ENCODE assay signal across 8 cellular contexts in the genomic region with DNA sequence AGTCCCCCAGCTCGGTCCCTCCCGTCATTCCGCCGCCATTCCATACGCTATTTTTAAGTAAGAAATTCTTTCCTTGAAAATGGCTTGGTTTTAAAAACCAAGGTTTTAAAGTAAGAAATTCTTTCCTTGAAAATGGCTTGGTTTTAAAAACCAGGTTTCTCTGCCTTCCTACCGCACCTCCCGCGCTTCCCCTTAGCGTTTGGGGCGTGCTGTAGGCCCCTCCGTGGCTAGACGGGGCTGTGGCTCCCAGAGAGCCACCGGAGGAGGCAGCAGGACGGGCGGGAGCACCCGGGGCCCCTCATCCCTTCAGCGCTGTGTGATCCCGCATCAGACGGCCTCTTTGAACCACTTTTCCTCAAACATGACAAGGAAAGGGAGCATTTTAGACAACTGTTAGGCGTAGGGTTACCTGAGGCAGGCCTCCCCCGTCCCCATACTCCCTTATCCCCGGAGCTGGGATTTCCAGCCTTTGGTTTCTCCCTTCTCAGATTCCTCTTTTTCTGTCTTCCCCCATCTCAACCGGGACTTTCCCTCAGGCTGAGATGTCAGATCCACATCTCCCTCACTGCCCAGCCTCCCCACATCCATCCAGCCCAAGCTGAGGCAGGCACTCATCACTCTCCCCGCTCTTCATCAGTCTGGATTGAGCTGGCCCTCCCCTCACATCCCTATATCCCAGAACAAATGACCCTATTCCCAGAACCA. TPM values are rescaled to one million over a fixed set of nuclear protein-coding genes. Genes with fewer than 3 reads are reported as not detected.
DNase-seq lines count a peak whose midpoint lies in the region; ATAC-seq lines count a peak whose summit lies in the region.

No MANE protein-coding gene starts in this region.

- peaks cover 32% of the 10 kb centered on the region for H3K4me1 Mint-ChIP-seq in activated naive CD8-positive, alpha-beta T cell treated with anti-CD3 and anti-CD28 coated beads for 36 hours
- peaks cover 38 to 43% of the 10 kb centered on the region in 2 donors for H3K4me1 Mint-ChIP-seq in immature natural killer cell

- H3K27ac ChIP-seq in substantia nigra (ENCODE audit: low read depth, low read length, poor library complexity, severe bottlenecking), result peak overlapping the region; percentile 78

- peaks cover 9% of the 10 kb centered on the region for H3K36me3 Mint-ChIP-seq in activated naive CD8-positive, alpha-beta T cell treated with anti-CD3 and anti-CD28 coated beads for 36 hours
- H3K36me3 Mint-ChIP-seq in immature natural killer cell, result peaks cover 0 to under 1% (median 0%) of the 10 kb centered on the region in 3 donors

- DNase-seq in NCI-H2227 (lab: John Stamatoyannopoulos, UW; ENCODE audit: unreplicated experiment), result peak; percentile 56
- DNase-seq in NCI-H2227 treated with DMSO at 0.1 percent for 48 hours (lab: John Stamatoyannopoulos, UW), result no peak
- no peak for DNase-seq in activated naive CD8-positive, alpha-beta T cell treated with anti-CD3 and anti-CD28 coated beads for 36 hours
- no peak for DNase-seq in immature natural killer cell
- no peak for DNase-seq in substantia nigra (lab: John Stamatoyannopoulos, UW)
- DNase-seq in activated effector memory CD4-positive, alpha-beta T cell treated with Interleukin-2 at 50 U/mL for 16 hours, result no peak
- DNase-seq in effector CD8-positive, alpha-beta T cell (lab: John Stamatoyannopoulos, UW), result no peak

- H3K27me3 Mint-ChIP-seq in activated naive CD8-positive, alpha-beta T cell treated with anti-CD3 and anti-CD28 coated beads for 36 hours, result peaks cover 15% of the 10 kb centered on the region
- peaks cover 2 to 12% (median 5%) of the 10 kb centered on the region in 3 donors for H3K27me3 Mint-ChIP-seq in immature natural killer cell (ENCODE audit: low read depth in 3 of 3)

- H3K9me3 Mint-ChIP-seq in activated naive CD8-positive, alpha-beta T cell treated with anti-CD3 and anti-CD28 coated beads for 36 hours, result no peaks in the 10 kb centered on the region
- H3K9me3 Mint-ChIP-seq in immature natural killer cell, result no peaks in the 10 kb centered on the region

- ATAC-seq in GM19023 (IDR thresholded peaks at IDR 0.05; ENCODE audit: unreplicated experiment), result no peak

- H3K4me3 Mint-ChIP-seq in activated naive CD8-positive, alpha-beta T cell treated with anti-CD3 and anti-CD28 coated beads for 36 hours, result peak overlapping the region; percentile 77
- peak overlapping the region; percentile 88 to 98 (median 96) for H3K4me3 Mint-ChIP-seq in immature natural killer cell

- peak overlapping the region; percentile 61 for H3K27ac Mint-ChIP-seq in activated naive CD8-positive, alpha-beta T cell treated with anti-CD3 and anti-CD28 coated beads for 36 hours
- peak overlapping the region; percentile 91 to 96 (median 94) for H3K27ac Mint-ChIP-seq in immature natural killer cell

RNA-seq across cellular contexts. Expression of gene CD58, which starts 0.5 kb away (rescaled TPM):
- total RNA-seq in activated naive CD8-positive, alpha-beta T cell treated with anti-CD3 and anti-CD28 coated beads for 36 hours, result 1 to 10 TPM; 8.1 to 8.2 TPM
- 100 to 1,000 TPM in 1 of 3 donors, 10 to 100 TPM in 2; 68.6 to 112 (median 69.9) TPM for polyA plus RNA-seq in immature natural killer cell
